In genomic region chr4:48254381-48255072, GRCh38 we compare ENCODE assay signal across 15 cellular contexts. TPM values are rescaled to one million over a fixed set of nuclear protein-coding genes. Genes with fewer than 3 reads are reported as not detected.
DNase-seq lines count a peak whose midpoint lies in the region; ATAC-seq, FAIRE-seq and TF ChIP-seq lines count a peak whose summit lies in the region.
"Had no signal": no experiment of that assay in that cellular context is flagged by ENCODE, and none has a peak within 500 bp of the region (broad histone marks: within the 10 kb centered on the region; RNA-seq: fewer than 3 reads in every experiment).

No MANE protein-coding gene starts in this region.

- no peaks in the 10 kb centered on the region for H3K27me3 Mint-ChIP-seq in activated naive CD4-positive, alpha-beta T cell treated with anti-CD3 and anti-CD28 coated beads for 36 hours (ENCODE audit: low read depth)
- H3K27me3 Mint-ChIP-seq: activated CD4-positive, alpha-beta memory T cell treated with anti-CD3 and anti-CD28 coated beads, Interleukin-2, amount 10 ng/mL, durations not matched to agents 7 days and 5 days; stimulated activated naive CD8-positive, alpha-beta T cell treated with anti-CD3 and anti-CD28 coated beads, Interleukin-15, Interleukin-2, amounts not matched to agents 100 ng/mL and 50 ng/mL, for 24 hours had no signal

- DNase-seq in AG20443 (ENCODE audit: low spot score) (peak; percentile 27), M059J (ENCODE audit: low read depth) (peak; percentile 91), astrocyte of the hippocampus (ENCODE audit: low read depth, low spot score) (peak; percentile 96), lower lobe of right lung (no peak), NCI-H146 treated with DMSO at 0.1 percent for 48 hours (lab: John Stamatoyannopoulos, UW; ENCODE audit: unreplicated experiment) (no peak), GM19239 (ENCODE audit: insufficient read length, low spot score) (no peak)
- no peak for DNase-seq in activated naive CD4-positive, alpha-beta T cell treated with anti-CD3 and anti-CD28 coated beads for 36 hours
- DNase-seq: activated CD4-positive, alpha-beta memory T cell treated with anti-CD3 and anti-CD28 coated beads, Interleukin-2, amount 10 ng/mL, durations not matched to agents 7 days and 5 days; CD8-positive, alpha-beta T cell; NCI-H1694; stimulated activated CD4-positive, alpha-beta T cell treated with anti-CD3 and anti-CD28 coated beads, Interleukin-15, amount 100 ng/mL, for 24 hours had no signal

- H3K27ac Mint-ChIP-seq in activated naive CD4-positive, alpha-beta T cell treated with anti-CD3 and anti-CD28 coated beads for 36 hours, result no peak overlapping the region
- H3K27ac Mint-ChIP-seq: activated CD4-positive, alpha-beta memory T cell treated with anti-CD3 and anti-CD28 coated beads, Interleukin-2, amount 10 ng/mL, durations not matched to agents 7 days and 5 days; CD8-positive, alpha-beta T cell; stimulated activated naive CD8-positive, alpha-beta T cell treated with anti-CD3 and anti-CD28 coated beads, Interleukin-15, Interleukin-2, amounts not matched to agents 100 ng/mL and 50 ng/mL, for 24 hours had no signal

- no peak for TF ChIP-seq CTCF in lower lobe of right lung (IDR thresholded peaks at IDR 0.05)

- H3K9me3 Mint-ChIP-seq in activated naive CD4-positive, alpha-beta T cell treated with anti-CD3 and anti-CD28 coated beads for 36 hours, result no peaks in the 10 kb centered on the region
- H3K9me3 Mint-ChIP-seq: activated CD4-positive, alpha-beta memory T cell treated with anti-CD3 and anti-CD28 coated beads, Interleukin-2, amount 10 ng/mL, durations not matched to agents 7 days and 5 days; CD8-positive, alpha-beta T cell; stimulated activated naive CD8-positive, alpha-beta T cell treated with anti-CD3 and anti-CD28 coated beads, Interleukin-15, Interleukin-2, amounts not matched to agents 100 ng/mL and 50 ng/mL, for 24 hours had no signal

- H3K36me3 Mint-ChIP-seq in activated naive CD4-positive, alpha-beta T cell treated with anti-CD3 and anti-CD28 coated beads for 36 hours (ENCODE audit: low read depth), result no peaks in the 10 kb centered on the region
- H3K36me3 Mint-ChIP-seq: CD8-positive, alpha-beta T cell had no signal

- H3K27ac ChIP-seq in lower lobe of right lung, result no peak overlapping the region
- H3K27ac ChIP-seq: esophagus muscularis mucosa had no signal

- no peak overlapping the region for H3K4me3 ChIP-seq in lower lobe of right lung
- H3K4me3 ChIP-seq: esophagus muscularis mucosa had no signal

- intact Hi-C loops in lower lobe of right lung (cut with DNase I), result no loop called here
- intact Hi-C loops in activated naive CD4-positive, alpha-beta T cell treated with anti-CD3 and anti-CD28 coated beads for 36 hours (cut with micrococcal nuclease), result no loop called here

- no peaks in the 10 kb centered on the region for H3K27me3 ChIP-seq in lower lobe of right lung (ENCODE audit: low read depth)
- H3K27me3 ChIP-seq: esophagus muscularis mucosa had no signal

- peaks cover 2% of the 10 kb centered on the region for H3K4me1 Mint-ChIP-seq in activated naive CD4-positive, alpha-beta T cell treated with anti-CD3 and anti-CD28 coated beads for 36 hours (ENCODE audit: low read depth)
- H3K4me1 Mint-ChIP-seq: activated CD4-positive, alpha-beta memory T cell treated with anti-CD3 and anti-CD28 coated beads, Interleukin-2, amount 10 ng/mL, durations not matched to agents 7 days and 5 days had no signal

- FAIRE-seq in GM19239 (lab: Jason Lieb, UNC), result no peak
- FAIRE-seq: GM18507 had no signal

- H3K4me3 Mint-ChIP-seq in activated naive CD4-positive, alpha-beta T cell treated with anti-CD3 and anti-CD28 coated beads for 36 hours, result no peak overlapping the region
- H3K4me3 Mint-ChIP-seq: activated CD4-positive, alpha-beta memory T cell treated with anti-CD3 and anti-CD28 coated beads, Interleukin-2, amount 10 ng/mL, durations not matched to agents 7 days and 5 days; CD8-positive, alpha-beta T cell; stimulated activated naive CD8-positive, alpha-beta T cell treated with anti-CD3 and anti-CD28 coated beads, Interleukin-15, Interleukin-2, amounts not matched to agents 100 ng/mL and 50 ng/mL, for 24 hours had no signal

- H3K9me3 ChIP-seq in lower lobe of right lung, result no peaks in the 10 kb centered on the region
- H3K9me3 ChIP-seq: esophagus muscularis mucosa had no signal

- CTCF ChIA-PET in activated naive CD4-positive, alpha-beta T cell treated with anti-CD3 and anti-CD28 coated beads for 36 hours (lab: Charles Lee), result interaction anchor here (1.5 kb wide), 1 partner anchor 20 kb away, joined by 3 read pairs; no protein-coding TSS in a partner anchor

- no peaks in the 10 kb centered on the region for H3K36me3 ChIP-seq in lower lobe of right lung
- H3K36me3 ChIP-seq: esophagus muscularis mucosa had no signal

- ATAC-seq in lower lobe of right lung (peak; percentile 80 to 81), HG03135 (IDR thresholded peaks at IDR 0.05; ENCODE audit: unreplicated experiment) (no peak)
- ATAC-seq: CD8-positive, alpha-beta T cell had no signal

- peaks cover 19% of the 10 kb centered on the region for H3K4me1 ChIP-seq in lower lobe of right lung

RNA-seq across cellular contexts. Expression of gene TEC, which starts 15.1 kb away (rescaled TPM):
- 0.12 and 0.81 TPM in 2 replicates for total RNA-seq in M059J (2014; rRNA removed; shearing (Covaris generic))
- total RNA-seq in lower lobe of right lung, result 7.4 TPM
- total RNA-seq in activated naive CD4-positive, alpha-beta T cell treated with anti-CD3 and anti-CD28 coated beads for 36 hours, result 1 to 10 TPM; 3.4 to 3.7 TPM

Comparison
In these comparisons a context has a peak if more than half of its experiments do, and no peak if none do; other contexts are left out.
1. DNase-seq: peak in AG20443 (single experiment), M059J (single experiment) and astrocyte of the hippocampus (single experiment); none in lower lobe of right lung (single experiment), activated naive CD4-positive, alpha-beta T cell treated with anti-CD3 and anti-CD28 coated beads for 36 hours (single experiment), NCI-H146 treated with DMSO at 0.1 percent for 48 hours (single experiment) and GM19239 (single experiment).